In the genomic region with DNA sequence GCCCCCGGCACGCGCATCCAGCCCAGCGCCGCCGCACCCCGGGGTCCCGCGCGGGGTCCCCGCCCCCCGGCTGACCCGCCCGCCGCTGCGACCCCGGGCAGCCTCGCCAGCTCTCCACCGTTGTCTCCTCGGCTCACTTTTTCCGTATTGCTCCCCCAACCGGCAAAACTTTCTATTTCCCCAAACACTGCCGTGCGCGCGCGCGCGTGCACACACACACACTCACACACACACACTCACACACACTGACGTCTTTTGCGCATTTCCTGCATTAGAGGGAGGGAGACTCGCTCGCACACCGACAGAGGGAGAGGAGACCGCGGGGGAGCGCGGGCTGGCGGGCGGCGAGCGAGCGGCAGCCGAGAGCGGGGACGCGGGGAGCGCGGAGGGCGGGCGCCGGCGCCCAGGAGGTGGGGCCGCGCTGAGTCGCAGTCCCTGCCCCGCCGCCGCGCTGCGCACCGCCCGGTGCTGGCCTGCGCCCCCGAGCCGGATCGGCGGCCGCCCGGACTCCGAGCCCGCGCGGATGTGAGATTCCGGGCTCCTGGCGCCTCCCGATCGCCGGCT, we compare ENCODE assay signal across 8 cellular contexts. TPM values are rescaled to one million over a fixed set of nuclear protein-coding genes. Genes with fewer than 3 reads are reported as not detected.
DNase-seq lines count a peak whose midpoint lies in the region; ATAC-seq and TF ChIP-seq lines count a peak whose summit lies in the region.

No MANE protein-coding gene starts in this region.

- no peaks in the 10 kb centered on the region for H3K9me3 Mint-ChIP-seq in nephron progenitor cell

- H3K4me1 ChIP-seq in RWPE2 (ENCODE audit: insufficient read depth, poor library complexity, severe bottlenecking): peaks cover 3% of the 10 kb centered on the region

- H3K4me3 Mint-ChIP-seq in nephron progenitor cell: peak overlapping the region; percentile 97

- no peaks in the 10 kb centered on the region for H3K36me3 Mint-ChIP-seq in nephron progenitor cell (ENCODE audit: low read depth)

- DNase-seq in EH (ENCODE audit: low read depth) (peak; percentile 96), KG1 (lab: John Stamatoyannopoulos, UW) (peak; percentile 71), RWPE2 (ENCODE audit: low spot score) (peak; percentile 83), fibroblast of the aortic adventitia (ENCODE audit: low read depth) (peak; percentile 98), nephron progenitor cell (peak; percentile 82)
- peak; percentile 91 for DNase-seq in activated effector memory CD4-positive, alpha-beta T cell treated with Interleukin-2 at 50 U/mL for 16 hours
- DNase-seq in stimulated activated naive CD8-positive, alpha-beta T cell treated with anti-CD3 and anti-CD28 coated beads, Interleukin-15, Interleukin-2, amounts not matched to agents 100 U/mL and 50 U/mL, for 24 hours: peak; percentile 89

- TF ChIP-seq CTCF in RWPE2 (IDR thresholded peaks at IDR 0.05; ENCODE audit: poor library complexity, severe bottlenecking) (peak; percentile 75), fibroblast of the aortic adventitia (IDR thresholded peaks at IDR 0.05; ENCODE audit: insufficient read depth, low read length) (peak; percentile 52), nephron progenitor cell (IDR thresholded peaks at IDR 0.05) (no peak)

- no peaks in the 10 kb centered on the region for H3K36me3 ChIP-seq in RWPE2 (ENCODE audit: low read depth)

- H3K9me3 ChIP-seq in RWPE2 (ENCODE audit: severe bottlenecking): no peaks in the 10 kb centered on the region

- peak overlapping the region; percentile 63 for H3K27ac ChIP-seq in RWPE2 (ENCODE audit: poor library complexity, severe bottlenecking)

- H3K4me1 Mint-ChIP-seq in nephron progenitor cell: peaks cover 23% of the 10 kb centered on the region

- H3K4me3 ChIP-seq in RWPE2 (ENCODE audit: severe bottlenecking) (peak overlapping the region; percentile 87), fibroblast of the aortic adventitia (ENCODE audit: low read depth, low read length) (peak overlapping the region; percentile 89)

- ATAC-seq in GM21723 (IDR thresholded peaks at IDR 0.05; ENCODE audit: unreplicated experiment) (peak; percentile 65), RWPE2 (ENCODE audit: low read depth) (peak; percentile 76)
- peak; percentile 85 for ATAC-seq in stimulated activated naive CD8-positive, alpha-beta T cell treated with anti-CD3 and anti-CD28 coated beads, Interleukin-15, Interleukin-2, amounts not matched to agents 100 U/mL and 50 U/mL, for 24 hours

- no peaks in the 10 kb centered on the region for H3K27me3 ChIP-seq in RWPE2 (ENCODE audit: insufficient read depth, poor library complexity, severe bottlenecking)

- peak overlapping the region; percentile 68 for H3K27ac Mint-ChIP-seq in nephron progenitor cell

- H3K27me3 Mint-ChIP-seq in nephron progenitor cell (ENCODE audit: low read depth, poor library complexity): peaks cover 84% of the 10 kb centered on the region

RNA-seq across cellular contexts. Expression of a gene that starts 0.5 kb away (rescaled TPM):
- 12.5 and 17.9 TPM in 2 replicates for total RNA-seq in fibroblast of the aortic adventitia (ENCODE audit: low replicate concordance)

RNA-seq across cellular contexts. Expression of a gene that starts 39.9 kb away (rescaled TPM):
- 15.7 and 22.4 TPM in 2 replicates for total RNA-seq in fibroblast of the aortic adventitia (ENCODE audit: low replicate concordance)

Comparison
In these comparisons a context has a peak if more than half of its experiments do, and no peak if none do; other contexts are left out.
1. Peak in every context shown above with its lines: DNase-seq, ATAC-seq, H3K4me3 ChIP-seq and H3K27ac ChIP-seq.